In genomic region chr14:75757644-75758402, GRCh38 we compare ENCODE assay signal across 23 cellular contexts.
"Had no signal": no experiment of that assay in that cellular context is flagged by ENCODE, and none has a peak within 500 bp of the region (broad histone marks: within the 10 kb centered on the region; RNA-seq: fewer than 3 reads in every experiment).

No MANE protein-coding gene starts in this region.

- H3K9me3 ChIP-seq: breast epithelium, tibial artery had no signal

- H3K4me1 Mint-ChIP-seq: activated naive CD8-positive, alpha-beta T cell treated with anti-CD3 and anti-CD28 coated beads, Interleukin-2, amount 10 ng/mL, durations not matched to agents 7 days and 5 days; central memory CD8-positive, alpha-beta T cell had no signal

- H3K4me3 ChIP-seq: breast epithelium, lung, tibial artery had no signal

- ATAC-seq: foreskin keratinocyte; natural killer cell treated with Interleukin-12 subunit alpha and Interleukin-12 subunit beta and Interleukin-15 and Interleukin-18, amount 100 ng/mL, for 72 hours had no signal

- H3K4me3 Mint-ChIP-seq: activated naive CD8-positive, alpha-beta T cell treated with anti-CD3 and anti-CD28 coated beads, Interleukin-2, amount 10 ng/mL, durations not matched to agents 7 days and 5 days; central memory CD8-positive, alpha-beta T cell; natural killer cell treated with Interleukin-12 subunit alpha and Interleukin-12 subunit beta and Interleukin-15 and Interleukin-18, amount 100 ng/mL, for 72 hours; stimulated activated naive CD8-positive, alpha-beta T cell treated with anti-CD3 and anti-CD28 coated beads, Interleukin-15, Interleukin-2, amounts not matched to agents 100 ng/mL and 50 ng/mL, for 24 hours had no signal

- DNase-seq: activated CD4-positive, alpha-beta T cell treated with anti-CD3 and anti-CD28 coated beads for 1 hour; activated CD4-positive, alpha-beta T cell treated with anti-CD3 and anti-CD28 coated beads, Interleukin-2, amount 50 U/mL, for 1 hour; activated naive CD4-positive, alpha-beta T cell treated with Interleukin-2 at 50 U/mL for 16 hours; activated naive CD8-positive, alpha-beta T cell treated with anti-CD3 and anti-CD28 coated beads, Interleukin-2, amount 10 ng/mL, durations not matched to agents 7 days and 5 days; activated T-cell treated with anti-CD3 and anti-CD28 coated beads, Interleukin-2, amount 50 U/mL, for 1 hour; amniotic stem cell; effector memory CD4-positive, alpha-beta T cell; foreskin keratinocyte; kidney; midbrain; retina; stimulated activated CD4-positive, alpha-beta T cell treated with anti-CD3 and anti-CD28 coated beads, Interleukin-4, amount 100 ng/mL, for 1 hour; substantia nigra; tibial artery had no signal

- H3K9me3 Mint-ChIP-seq: activated naive CD8-positive, alpha-beta T cell treated with anti-CD3 and anti-CD28 coated beads, Interleukin-2, amount 10 ng/mL, durations not matched to agents 7 days and 5 days; activated T-helper 2 cell treated with anti-CD3 and anti-CD28 coated beads, Interferon-gamma antibody, Interleukin-2, Interleukin-4, amounts not matched to agents 10 μg/mL and 5 μg/mL and 100 μg/mL, durations not matched to agents 14 hours and 24 hours and 36 hours; central memory CD8-positive, alpha-beta T cell; natural killer cell treated with Interleukin-12 subunit alpha and Interleukin-12 subunit beta and Interleukin-15 and Interleukin-18, amount 100 ng/mL, for 72 hours; stimulated activated naive CD8-positive, alpha-beta T cell treated with anti-CD3 and anti-CD28 coated beads, Interleukin-15, Interleukin-2, amounts not matched to agents 100 ng/mL and 50 ng/mL, for 24 hours had no signal

- H3K36me3 ChIP-seq: breast epithelium had no signal

- H3K27ac ChIP-seq: breast epithelium, foreskin keratinocyte, tibial artery, VCaP had no signal

- H3K27ac Mint-ChIP-seq: activated naive CD8-positive, alpha-beta T cell treated with anti-CD3 and anti-CD28 coated beads, Interleukin-2, amount 10 ng/mL, durations not matched to agents 7 days and 5 days; activated T-helper 2 cell treated with anti-CD3 and anti-CD28 coated beads, Interferon-gamma antibody, Interleukin-2, Interleukin-4, amounts not matched to agents 10 μg/mL and 5 μg/mL and 100 μg/mL, durations not matched to agents 14 hours and 24 hours and 36 hours; natural killer cell treated with Interleukin-12 subunit alpha and Interleukin-12 subunit beta and Interleukin-15 and Interleukin-18, amount 100 ng/mL, for 72 hours; stimulated activated naive CD8-positive, alpha-beta T cell treated with anti-CD3 and anti-CD28 coated beads, Interleukin-15, Interleukin-2, amounts not matched to agents 100 ng/mL and 50 ng/mL, for 24 hours had no signal

- H3K4me1 ChIP-seq: breast epithelium, foreskin keratinocyte had no signal

- H3K27me3 ChIP-seq: breast epithelium, foreskin keratinocyte, tibial artery had no signal

- FAIRE-seq: colon, kidney had no signal

- H3K27me3 Mint-ChIP-seq: activated naive CD8-positive, alpha-beta T cell treated with anti-CD3 and anti-CD28 coated beads, Interleukin-2, amount 10 ng/mL, durations not matched to agents 7 days and 5 days; central memory CD8-positive, alpha-beta T cell; natural killer cell treated with Interleukin-12 subunit alpha and Interleukin-12 subunit beta and Interleukin-15 and Interleukin-18, amount 100 ng/mL, for 72 hours; progenitor cell of endocrine pancreas; stimulated activated naive CD8-positive, alpha-beta T cell treated with anti-CD3 and anti-CD28 coated beads, Interleukin-15, Interleukin-2, amounts not matched to agents 100 ng/mL and 50 ng/mL, for 24 hours had no signal
